Comparison of ENCODE assay signal across 1 cellular context in the genomic region with DNA sequence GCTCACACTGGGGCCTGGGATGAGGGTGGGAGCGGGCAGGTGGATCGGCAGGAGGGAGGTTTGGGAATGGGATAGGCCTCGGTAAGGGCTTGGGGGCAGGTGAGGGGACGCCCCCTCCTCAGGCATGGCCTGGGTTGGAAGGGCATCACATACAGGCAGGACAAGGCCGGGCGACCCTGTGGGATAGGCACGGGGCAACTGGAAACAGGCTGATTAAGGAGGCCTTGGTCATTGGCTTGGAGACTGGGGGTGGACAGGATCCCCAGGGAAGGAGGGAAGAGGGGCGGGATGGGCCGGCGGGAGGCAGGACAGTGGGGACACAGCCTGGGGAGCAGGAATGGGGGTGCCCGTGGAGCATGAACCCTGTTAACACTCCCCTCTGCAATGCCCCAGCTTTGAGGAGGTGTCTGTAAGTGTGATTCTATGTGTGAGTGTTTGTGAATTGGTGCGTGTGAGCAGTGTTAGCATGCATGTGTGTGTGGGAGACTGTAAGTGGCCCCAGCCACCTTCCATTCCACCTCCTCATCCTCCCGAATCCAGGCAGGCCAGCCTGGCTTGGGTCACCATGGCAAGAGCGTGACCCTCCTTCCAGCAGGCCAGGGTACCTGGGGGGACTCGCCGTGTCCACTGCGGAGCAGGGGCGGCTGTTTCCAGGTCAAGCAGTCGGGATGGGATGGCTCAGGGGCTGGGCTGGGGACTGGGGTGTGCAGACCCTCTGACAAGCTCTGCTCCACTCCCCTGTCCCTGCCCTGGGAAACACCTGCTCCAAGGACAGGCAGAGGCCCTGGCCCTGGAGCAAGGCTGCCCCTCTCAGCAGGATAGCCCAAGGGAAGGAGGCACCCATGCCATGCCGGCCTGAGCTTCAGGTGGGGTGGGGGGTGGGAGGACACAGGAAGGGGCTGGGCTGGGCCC.
TF ChIP-seq lines count a peak whose summit lies in the region.

No MANE protein-coding gene starts in this region.

TF ChIP-seq in liver, 16 proteins besides CTCF, POLR2A, EP300 and RAD21:
- no peak for TF ChIP-seq ATF3 (IDR thresholded peaks at IDR 0.05)
- TF ChIP-seq HNF4A (conservative IDR thresholded peaks at IDR 0.05) = no peak
- TF ChIP-seq EGR1 (IDR thresholded peaks at IDR 0.05; ENCODE audit: low read depth in 2 of 2) = no peak
- TF ChIP-seq FOXA2 (IDR thresholded peaks at IDR 0.05) = no peak
- no peak for TF ChIP-seq RXRA (IDR thresholded peaks at IDR 0.05)
- no peak for TF ChIP-seq FOXA1 (IDR thresholded peaks at IDR 0.05)
- no peak for TF ChIP-seq HNF4G (IDR thresholded peaks at IDR 0.05)
- TF ChIP-seq TAF1 (conservative IDR thresholded peaks at IDR 0.05) = no peak
- TF ChIP-seq YY1 (IDR thresholded peaks at IDR 0.05) = no peak
- TF ChIP-seq REST (IDR thresholded peaks at IDR 0.05) = no peak
